Comparison of ENCODE assay signal across 1 cellular context in genomic region chr5:38164776-38165399, GRCh38.
TF ChIP-seq lines count a peak whose summit lies in the region.

No MANE protein-coding gene starts in this region.

TF ChIP-seq in HepG2, 621 proteins besides CTCF, POLR2A, EP300 and RAD21 (continued from another document and continues in another):
- TF ChIP-seq ZBTB44 (CRISPR knock-in tag; IDR thresholded peaks at IDR 0.05), result no peak
- no peak for TF ChIP-seq ZNF530 (CRISPR knock-in tag; IDR thresholded peaks at IDR 0.05; ENCODE audit: low read depth)
- no peak for TF ChIP-seq LCORL (IDR thresholded peaks at IDR 0.05)
- TF ChIP-seq LCORL (CRISPR knock-in tag; IDR thresholded peaks at IDR 0.05), result no peak
- peak; percentile 67; the same call in 1 of the 2 replicates for TF ChIP-seq ZNF792 (CRISPR knock-in tag; IDR thresholded peaks at IDR 0.05)
- peak; percentile 83; the same call in 1 of the 2 replicates for TF ChIP-seq ZNF614 (CRISPR knock-in tag; IDR thresholded peaks at IDR 0.05; ENCODE audit: borderline replicate concordance)
- TF ChIP-seq CCAR2 (optimal IDR thresholded peaks at IDR 0.05; ENCODE audit: low read depth, low read length), result no peak
- TF ChIP-seq NFIC (IDR thresholded peaks at IDR 0.05; ENCODE audit: low read length), result peak; percentile 68; the same call in 1 of the 2 replicates
- peak; percentile 45 for TF ChIP-seq TBL1XR1 (IDR thresholded peaks at IDR 0.05; ENCODE audit: borderline replicate concordance, low read length, partially characterized antibody)
- peak; percentile 56 for TF ChIP-seq PHF21A (CRISPR knock-in tag; IDR thresholded peaks at IDR 0.05)
- 0 out of 2 replicates have a peak, but pooled peaks have one; percentile 12 for TF ChIP-seq TBX3 (IDR thresholded peaks at IDR 0.05; ENCODE audit: borderline replicate concordance)
- TF ChIP-seq ZNF747 (CRISPR knock-in tag; IDR thresholded peaks at IDR 0.05; ENCODE audit: borderline replicate concordance), result no peak
- TF ChIP-seq ZNF343 (CRISPR knock-in tag; IDR thresholded peaks at IDR 0.05), result 0 out of 2 replicates have a peak, but pooled peaks have one; percentile 36
- no peak for TF ChIP-seq PHF20 (CRISPR knock-in tag; IDR thresholded peaks at IDR 0.05)
- 0 out of 2 replicates have a peak, but pooled peaks have one; percentile 1 for TF ChIP-seq ZSCAN31 (CRISPR knock-in tag; IDR thresholded peaks at IDR 0.05; ENCODE audit: low read depth)
- peak; percentile 72 for TF ChIP-seq TBX2 (CRISPR knock-in tag; IDR thresholded peaks at IDR 0.05; ENCODE audit: borderline replicate concordance)
- peak; percentile 78; the same call in 1 of the 2 replicates for TF ChIP-seq EHMT2 (IDR thresholded peaks at IDR 0.05; ENCODE audit: borderline replicate concordance, low read depth, low read length)
- TF ChIP-seq ZNF644 (CRISPR knock-in tag; IDR thresholded peaks at IDR 0.05; ENCODE audit: low read depth), result peak; percentile 97
- TF ChIP-seq ZNF12 (CRISPR knock-in tag; IDR thresholded peaks at IDR 0.05), result peak; percentile 81; the same call in 1 of the 2 replicates
- no peak for TF ChIP-seq ZFP90 (CRISPR knock-in tag; IDR thresholded peaks at IDR 0.05; ENCODE audit: borderline replicate concordance)
- TF ChIP-seq TMF1 (CRISPR knock-in tag; IDR thresholded peaks at IDR 0.05; ENCODE audit: low read depth), result no peak
- peak; percentile 36; the same call in 1 of the 2 replicates for TF ChIP-seq ARNT2 (CRISPR knock-in tag; IDR thresholded peaks at IDR 0.05; ENCODE audit: low read depth)
- no peak; the same call in 1 of the 2 replicates for TF ChIP-seq ZNF772 (CRISPR knock-in tag; IDR thresholded peaks at IDR 0.05)
- 0 out of 4 replicates have a peak, but pooled peaks of 1 of the 2 experiments have one; percentile 13 for TF ChIP-seq MAFK (conservative IDR thresholded peaks at IDR 0.05 in 1 of 2, IDR thresholded peaks at IDR 0.05 in 1 of 2; ENCODE audit: low read length in 2 of 2)
- TF ChIP-seq CSRNP2 (CRISPR knock-in tag; conservative IDR thresholded peaks at IDR 0.05; ENCODE audit: low read depth), result no peak
- peak; percentile 60 for TF ChIP-seq SIX4 (CRISPR knock-in tag; IDR thresholded peaks at IDR 0.05)
- TF ChIP-seq PITX1 (CRISPR knock-in tag; IDR thresholded peaks at IDR 0.05), result peak; percentile 52; the same call in 1 of the 2 replicates
- TF ChIP-seq HOXA5 (CRISPR knock-in tag; IDR thresholded peaks at IDR 0.05), result no peak
- peak; percentile 86; the same call in 1 of the 2 replicates for TF ChIP-seq POGZ (CRISPR knock-in tag; IDR thresholded peaks at IDR 0.05)
- peak; percentile 97 for TF ChIP-seq MED1 (CRISPR knock-in tag; IDR thresholded peaks at IDR 0.05)
- TF ChIP-seq BCLAF1 (IDR thresholded peaks at IDR 0.05), result no peak
- no peak for TF ChIP-seq SNRNP70 (IDR thresholded peaks at IDR 0.05; ENCODE audit: low read depth, low read length)
- peak; percentile 74; the same call in 1 of the 2 replicates for TF ChIP-seq IRF2 (CRISPR knock-in tag; IDR thresholded peaks at IDR 0.05)
- peak; percentile 57 for TF ChIP-seq SOX13 (IDR thresholded peaks at IDR 0.05)
- TF ChIP-seq SOX13 (CRISPR knock-in tag; conservative IDR thresholded peaks at IDR 0.05 in 1 of 2, IDR thresholded peaks at IDR 0.05 in 1 of 2), result peak in 1 of 2 experiments; percentile 97; a peak in 2 of 4 replicates
- no peak for TF ChIP-seq ZNF160 (CRISPR knock-in tag; IDR thresholded peaks at IDR 0.05)
- no peak for TF ChIP-seq MAFG (CRISPR knock-in tag; IDR thresholded peaks at IDR 0.05)
- TF ChIP-seq FOXJ3 (CRISPR knock-in tag; IDR thresholded peaks at IDR 0.05; ENCODE audit: borderline replicate concordance), result peak; percentile 34; the same call in 1 of the 2 replicates
- TF ChIP-seq E2F2 (CRISPR knock-in tag; IDR thresholded peaks at IDR 0.05; ENCODE audit: borderline replicate concordance), result no peak
- TF ChIP-seq ZNF496 (CRISPR knock-in tag; IDR thresholded peaks at IDR 0.05; ENCODE audit: insufficient replicate concordance), result no peak
- 0 out of 2 replicates have a peak, but pooled peaks have one; percentile 36 for TF ChIP-seq KAT7 (CRISPR knock-in tag; IDR thresholded peaks at IDR 0.05; ENCODE audit: borderline replicate concordance)
- peak; percentile 26; the same call in 1 of the 2 replicates for TF ChIP-seq MAX (IDR thresholded peaks at IDR 0.05)
- peak; percentile 94 for TF ChIP-seq RXRB (CRISPR knock-in tag; IDR thresholded peaks at IDR 0.05; ENCODE audit: borderline replicate concordance)
- no peak for TF ChIP-seq ZNF891 (CRISPR knock-in tag; IDR thresholded peaks at IDR 0.05)
- no peak for TF ChIP-seq ZFYVE20 (CRISPR knock-in tag; IDR thresholded peaks at IDR 0.05; ENCODE audit: borderline replicate concordance, low read depth)
- TF ChIP-seq MIER3 (CRISPR knock-in tag; IDR thresholded peaks at IDR 0.05; ENCODE audit: borderline replicate concordance), result peak; percentile 87; the same call in 1 of the 2 replicates
- peak; percentile 30 for TF ChIP-seq SKI (IDR thresholded peaks at IDR 0.05; ENCODE audit: partially characterized antibody)
- TF ChIP-seq ZNF562 (CRISPR knock-in tag; IDR thresholded peaks at IDR 0.05; ENCODE audit: borderline replicate concordance), result no peak
- peak; percentile 55; the same call in 1 of the 2 replicates for TF ChIP-seq ZNF710 (CRISPR knock-in tag; IDR thresholded peaks at IDR 0.05; ENCODE audit: borderline replicate concordance)
- peak; percentile 97 for TF ChIP-seq SOX5 (CRISPR knock-in tag; IDR thresholded peaks at IDR 0.05; ENCODE audit: borderline replicate concordance)
- TF ChIP-seq MAZ (IDR thresholded peaks at IDR 0.05; ENCODE audit: borderline replicate concordance, low read depth, low read length), result no peak
- TF ChIP-seq MAZ (CRISPR knock-in tag; IDR thresholded peaks at IDR 0.05; ENCODE audit: low read depth), result no peak
- no peak for TF ChIP-seq HES4 (CRISPR knock-in tag; IDR thresholded peaks at IDR 0.05; ENCODE audit: borderline replicate concordance)
- TF ChIP-seq ARNTL (CRISPR knock-in tag; IDR thresholded peaks at IDR 0.05), result 0 out of 2 replicates have a peak, but pooled peaks have one; percentile 35
- TF ChIP-seq SAP130 (CRISPR knock-in tag; IDR thresholded peaks at IDR 0.05; ENCODE audit: low read depth), result peak; percentile 70
- TF ChIP-seq ATF3 (CRISPR knock-in tag; IDR thresholded peaks at IDR 0.05), result peak; percentile 93
- TF ChIP-seq ERF (CRISPR knock-in tag; IDR thresholded peaks at IDR 0.05), result peak; percentile 81
- TF ChIP-seq ZNF749 (CRISPR knock-in tag; IDR thresholded peaks at IDR 0.05; ENCODE audit: borderline replicate concordance), result no peak
- TF ChIP-seq MLXIP (CRISPR knock-in tag; IDR thresholded peaks at IDR 0.05; ENCODE audit: borderline replicate concordance), result no peak
- TF ChIP-seq ATF7 (IDR thresholded peaks at IDR 0.05), result peak; percentile 28; the same call in 1 of the 2 replicates
- TF ChIP-seq ATF7 (CRISPR knock-in tag; IDR thresholded peaks at IDR 0.05), result peak; percentile 40; the same call in 1 of the 2 replicates
- TF ChIP-seq CREB3 (CRISPR knock-in tag; IDR thresholded peaks at IDR 0.05), result no peak
